Comparison of ENCODE assay signal across 22 cellular contexts in the genomic region with DNA sequence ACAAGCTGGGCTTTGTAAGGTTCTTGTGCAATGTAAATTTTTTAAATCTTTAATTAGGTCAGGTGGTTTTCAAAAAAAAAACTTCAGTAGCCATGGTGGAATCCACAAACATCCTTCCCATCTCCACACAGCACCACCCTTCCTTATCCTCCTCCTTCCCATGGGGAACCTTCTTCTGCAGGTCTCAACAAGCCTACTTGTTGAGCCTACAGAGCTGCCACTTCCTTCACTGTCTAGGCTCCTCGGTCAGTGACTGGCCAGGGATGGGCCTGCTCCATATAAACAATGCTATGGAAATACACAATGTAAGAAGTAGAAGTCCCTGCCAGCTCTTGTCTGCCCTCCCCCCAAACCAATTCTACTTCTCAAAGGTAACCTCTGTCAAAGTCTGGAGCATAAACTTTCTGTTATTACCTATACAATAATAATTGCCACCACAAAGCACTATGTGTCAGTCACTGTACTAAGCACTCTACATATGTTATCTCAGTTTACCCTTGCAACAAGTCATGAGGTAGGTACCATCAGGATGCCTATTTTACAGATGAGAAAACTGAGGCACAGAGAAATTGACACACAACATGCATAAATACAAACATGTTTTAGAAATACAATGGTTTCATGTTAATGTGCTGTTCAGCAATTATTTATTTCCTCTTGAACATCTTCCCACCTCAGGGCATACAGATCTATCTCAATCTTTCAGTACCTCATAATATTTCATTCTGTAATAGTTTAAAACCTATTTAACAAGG. TPM values are rescaled to one million over a fixed set of nuclear protein-coding genes. Genes with fewer than 3 reads are reported as not detected.
A peak's percentile ranks its signal among the peaks of the same experiment; 100 is the strongest.
DNase-seq lines count a peak whose midpoint lies in the region; ATAC-seq and TF ChIP-seq lines count a peak whose summit lies in the region.
"Had no signal": no experiment of that assay in that cellular context is flagged by ENCODE, and none has a peak within 500 bp of the region (broad histone marks: within the 10 kb centered on the region; RNA-seq: fewer than 3 reads in every experiment).

No MANE protein-coding gene starts in this region.

- no peaks in the 10 kb centered on the region for H3K4me1 ChIP-seq in HEK293 (ENCODE audit: control insufficient read depth, insufficient read depth, low read length)
- no peaks in the 10 kb centered on the region for H3K4me1 ChIP-seq in breast epithelium
- H3K4me1 ChIP-seq in foreskin keratinocyte = peaks cover 10% of the 10 kb centered on the region
- H3K4me1 ChIP-seq in thyroid gland = peaks cover 11 to 25% of the 10 kb centered on the region in 2 donors
- peaks cover 6% of the 10 kb centered on the region for H3K4me1 ChIP-seq in testis

- H3K36me3 Mint-ChIP-seq in activated CD4-positive, alpha-beta T cell treated with anti-CD3 and anti-CD28 coated beads for 36 hours (ENCODE audit: low read depth) = no peaks in the 10 kb centered on the region
- H3K36me3 Mint-ChIP-seq: CD14-positive monocyte had no signal

- TF ChIP-seq CTCF in HEK293 (tag by site-specific recombination; IDR thresholded peaks at IDR 0.05) = no peak
- no peak for TF ChIP-seq CTCF in RWPE1 (conservative IDR thresholded peaks at IDR 0.05; ENCODE audit: low read depth)
- no peak for TF ChIP-seq CTCF in breast epithelium (IDR thresholded peaks at IDR 0.05)
- no peak for TF ChIP-seq CTCF in foreskin keratinocyte (conservative IDR thresholded peaks at IDR 0.05)
- TF ChIP-seq CTCF in thyroid gland (IDR thresholded peaks at IDR 0.05) = no peak
- no peak for TF ChIP-seq CTCF in testis (IDR thresholded peaks at IDR 0.05)

- TF ChIP-seq POLR2A in breast epithelium (IDR thresholded peaks at IDR 0.05) (no peak), thyroid gland (IDR thresholded peaks at IDR 0.05) (no peak), testis (IDR thresholded peaks at IDR 0.05) (no peak)

- no peaks in the 10 kb centered on the region for H3K27me3 Mint-ChIP-seq in activated CD4-positive, alpha-beta T cell treated with anti-CD3 and anti-CD28 coated beads for 36 hours

- POLR2A ChIA-PET in HEK293 (lab: Yijun Ruan, JAX) = no interaction called here
- POLR2A ChIA-PET in RWPE1 (lab: Yijun Ruan, JAX; ENCODE audit: low non-redundant PET) = no interaction called here
- POLR2A ChIA-PET in activated CD4-positive, alpha-beta T cell treated with anti-CD3 and anti-CD28 coated beads for 36 hours (lab: Charles Lee) = no interaction called here

- peak; percentile 64 for DNase-seq in RWPE1 (ENCODE audit: low spot score)
- no peak for DNase-seq in breast epithelium (ENCODE audit: low spot score in 2 of 2)
- DNase-seq in foreskin keratinocyte = peak; percentile 78 to 87
- DNase-seq in activated CD4-positive, alpha-beta T cell treated with anti-CD3 and anti-CD28 coated beads for 36 hours = no peak
- DNase-seq in thyroid gland = no peak
- DNase-seq in testis = no peak
- DNase-seq: DMS53, EL, GF-D8, NCI-H1694, NCI-H2081, NCI-H446, NCI-H526, OCI-M1, SHP77 treated with DMSO at 0.1 percent for 48 hours had no signal

- intact Hi-C loops in breast epithelium (cut with DNase I; ENCODE audit: low total_unique reads) = no loop called here
- intact Hi-C loops in activated CD4-positive, alpha-beta T cell treated with anti-CD3 and anti-CD28 coated beads for 36 hours (cut with DNase I, micrococcal nuclease) = no loop called here
- intact Hi-C loops in thyroid gland (cut with DNase I) = no loop called here
- intact Hi-C loops in testis (cut with DNase I; ENCODE audit: low total_unique reads) = no loop called here

- no peak overlapping the region for H3K27ac ChIP-seq in HEK293 (ENCODE audit: extremely low read depth, low read depth, low read length)
- H3K27ac ChIP-seq in RWPE1 = peak overlapping the region; percentile 65; the same call in 1 of the 2 replicates
- H3K27ac ChIP-seq in breast epithelium = peak overlapping the region; percentile 11 to 23
- H3K27ac ChIP-seq in foreskin keratinocyte = no peak overlapping the region
- no peak overlapping the region for H3K27ac ChIP-seq in thyroid gland
- no peak overlapping the region for H3K27ac ChIP-seq in testis
- H3K27ac ChIP-seq: A549, HL-60, SK-N-MC had no signal

- no peaks in the 10 kb centered on the region for H3K4me1 Mint-ChIP-seq in activated CD4-positive, alpha-beta T cell treated with anti-CD3 and anti-CD28 coated beads for 36 hours
- H3K4me1 Mint-ChIP-seq: B cell, CD14-positive monocyte had no signal

- no peaks in the 10 kb centered on the region for H3K9me3 Mint-ChIP-seq in activated CD4-positive, alpha-beta T cell treated with anti-CD3 and anti-CD28 coated beads for 36 hours (ENCODE audit: low read depth)
- H3K9me3 Mint-ChIP-seq: CD14-positive monocyte had no signal

- peak; percentile 82 for ATAC-seq in foreskin keratinocyte
- no peak for ATAC-seq in activated CD4-positive, alpha-beta T cell treated with anti-CD3 and anti-CD28 coated beads for 36 hours
- ATAC-seq in activated CD4-positive, CD25-positive, alpha-beta regulatory T cell treated with anti-CD3 and anti-CD28 coated beads, Interleukin-2, amount 50 U/mL, for 24 hours = no peak
- ATAC-seq: A549 had no signal

- no peak overlapping the region for H3K4me3 ChIP-seq in HEK293 (ENCODE audit: low read depth, low read length)
- no peak overlapping the region for H3K4me3 ChIP-seq in breast epithelium
- H3K4me3 ChIP-seq in thyroid gland (replicated peaks in 1 of 3) = no peak overlapping the region
- no peak overlapping the region for H3K4me3 ChIP-seq in testis
- H3K4me3 ChIP-seq: A549, SK-N-MC had no signal

- H3K36me3 ChIP-seq in HEK293 (ENCODE audit: control insufficient read depth in 2 of 2, insufficient read depth in 1 of 2, low read length in 2 of 2) = no peaks in the 10 kb centered on the region
- no peaks in the 10 kb centered on the region for H3K36me3 ChIP-seq in breast epithelium
- H3K36me3 ChIP-seq in thyroid gland = no peaks in the 10 kb centered on the region
- H3K36me3 ChIP-seq in testis (ENCODE audit: low read depth, missing control alignments) = no peaks in the 10 kb centered on the region

- H3K27me3 ChIP-seq in breast epithelium (no peaks in the 10 kb centered on the region), foreskin keratinocyte (no peaks in the 10 kb centered on the region), thyroid gland (no peaks in the 10 kb centered on the region), testis (no peaks in the 10 kb centered on the region)

- no peaks in the 10 kb centered on the region for H3K9me3 ChIP-seq in HEK293 (ENCODE audit: control insufficient read depth, insufficient read depth, low read depth, low read length)
- H3K9me3 ChIP-seq in breast epithelium = no peaks in the 10 kb centered on the region
- H3K9me3 ChIP-seq in thyroid gland = no peaks in the 10 kb centered on the region
- no peaks in the 10 kb centered on the region for H3K9me3 ChIP-seq in testis
- H3K9me3 ChIP-seq: A549 had no signal

- WGBS in thyroid gland, 2 donors = 67 to 78% methylated on average over 1 of the region's 1 CpG
- WGBS in testis, 2 donors = 87 to 88% methylated on average over 1 of the region's 1 CpG

- CTCF ChIA-PET in HEK293 (lab: Yijun Ruan, JAX) = no interaction called here
- CTCF ChIA-PET in RWPE1 (lab: Yijun Ruan, JAX) = no interaction called here
- CTCF ChIA-PET in activated CD4-positive, alpha-beta T cell treated with anti-CD3 and anti-CD28 coated beads for 36 hours (lab: Charles Lee) = interaction anchor here (0.5 to 1.5 kb wide), 2 partner anchors 9 to 37 kb away, joined by 4 to 5 read pairs; no protein-coding TSS in a partner anchor

- no peak overlapping the region for H3K27ac Mint-ChIP-seq in activated CD4-positive, alpha-beta T cell treated with anti-CD3 and anti-CD28 coated beads for 36 hours
- H3K27ac Mint-ChIP-seq: B cell, CD14-positive monocyte had no signal

- no peak overlapping the region for H3K4me3 Mint-ChIP-seq in activated CD4-positive, alpha-beta T cell treated with anti-CD3 and anti-CD28 coated beads for 36 hours
- H3K4me3 Mint-ChIP-seq: B cell, CD14-positive monocyte had no signal

TF ChIP-seq in HEK293, 187 proteins besides CTCF, POLR2A, EP300 and RAD21:
- TF ChIP-seq ZNF777 (tag by site-specific recombination; IDR thresholded peaks at IDR 0.05; ENCODE audit: borderline replicate concordance) = no peak
- no peak for TF ChIP-seq ZNF223 (tag by site-specific recombination; IDR thresholded peaks at IDR 0.05)
- TF ChIP-seq SCRT1 (tag by site-specific recombination; IDR thresholded peaks at IDR 0.05; ENCODE audit: borderline replicate concordance) = peak; percentile 64; the same call in 1 of the 2 replicates
- TF ChIP-seq ZNF670 (tag by site-specific recombination; IDR thresholded peaks at IDR 0.05; ENCODE audit: low read depth) = no peak
- peak; percentile 75 for TF ChIP-seq SCRT2 (tag by site-specific recombination; IDR thresholded peaks at IDR 0.05)
- TF ChIP-seq ZNF174 (tag by site-specific recombination; IDR thresholded peaks at IDR 0.05) = no peak

RNA-seq across cellular contexts. Expression of a gene that starts 17.4 kb away (rescaled TPM):
- total RNA-seq in breast epithelium = 100 to 1,000 TPM; 128 to 162 (median 156) TPM
- 512 and 582 TPM in 2 replicates for total RNA-seq in foreskin keratinocyte
- polyA plus RNA-seq in foreskin keratinocyte = 244 and 245 TPM in 2 replicates
- 10 to 100 TPM; 69.7 to 90.4 TPM for total RNA-seq in activated CD4-positive, alpha-beta T cell treated with anti-CD3 and anti-CD28 coated beads for 36 hours
- 10 to 100 TPM; 53.0 to 75.4 (median 66.7) TPM for total RNA-seq in thyroid gland
- 10 to 100 TPM; 41.0 to 42.8 TPM for total RNA-seq in testis
- polyA plus RNA-seq in testis (ENCODE audit: insufficient read depth, low read depth, low replicate concordance) = 37.8 TPM

Comparison
In these comparisons a context has a peak if more than half of its experiments do, and no peak if none do; other contexts are left out.
1. H3K27ac ChIP-seq: peak in RWPE1 (single experiment) and breast epithelium (2 of 2); none in HEK293 (single experiment), foreskin keratinocyte (single experiment), thyroid gland (0 of 3) and testis (0 of 2).
2. DNase-seq: peak in RWPE1 (single experiment) and foreskin keratinocyte (2 of 2); none in breast epithelium (0 of 2), activated CD4-positive, alpha-beta T cell treated with anti-CD3 and anti-CD28 coated beads for 36 hours (single experiment), thyroid gland (0 of 2) and testis (single experiment).